Comparison of ENCODE assay signal across 8 cellular contexts in genomic region chr7:116955801-116956514, GRCh38. TPM values are rescaled to one million over a fixed set of nuclear protein-coding genes. Genes with fewer than 3 reads are reported as not detected.
DNase-seq lines count a peak whose midpoint lies in the region; ATAC-seq and TF ChIP-seq lines count a peak whose summit lies in the region.

No MANE protein-coding gene starts in this region.

- no peaks in the 10 kb centered on the region for H3K36me3 ChIP-seq in left lung

- DNase-seq in NOMO-1 treated with DMSO at 0.1 percent for 48 hours (lab: John Stamatoyannopoulos, UW; ENCODE audit: unreplicated experiment) (peak; percentile 27), NOMO-1 treated with dmso at 0.1 percent for 144 hours (lab: John Stamatoyannopoulos, UW; ENCODE audit: unreplicated experiment) (no peak), SIG-M5 treated with dmso at 0.1 percent for 504 hours (lab: John Stamatoyannopoulos, UW; ENCODE audit: unreplicated experiment) (peak; percentile 40), left lung (no peak), amniotic stem cell (lab: John Stamatoyannopoulos, UW) (no peak), occipital lobe (lab: John Stamatoyannopoulos, UW) (no peak), NCI-H128 (lab: John Stamatoyannopoulos, UW; ENCODE audit: unreplicated experiment) (no peak)

- no peak for TF ChIP-seq CTCF in left lung (IDR thresholded peaks at IDR 0.05)

- H3K4me3 ChIP-seq in left lung, result no peak overlapping the region

- H3K4me1 ChIP-seq in left lung, result peaks cover 20 to 39% of the 10 kb centered on the region in 2 donors

- H3K27ac ChIP-seq in left lung, result peak overlapping the region; percentile 11 to 62

- intact Hi-C loops in left lung (cut with DNase I), result no loop called here

- ATAC-seq in HG02798 (IDR thresholded peaks at IDR 0.05; ENCODE audit: poor library complexity, unreplicated experiment), result peak; percentile 75
- no peak for ATAC-seq in left lung

- H3K9me3 ChIP-seq in left lung, result no peaks in the 10 kb centered on the region

- no peaks in the 10 kb centered on the region for H3K27me3 ChIP-seq in left lung

RNA-seq across cellular contexts. Expression of gene ST7, which starts 2.7 kb away (rescaled TPM):
- 10 to 100 TPM; 36.3 to 44.7 TPM for total RNA-seq in left lung
- 72.4 TPM for total RNA-seq in occipital lobe

Comparison
In these comparisons a context has a peak if more than half of its experiments do, and no peak if none do; other contexts are left out.
1. DNase-seq: peak in NOMO-1 treated with DMSO at 0.1 percent for 48 hours (single experiment) and SIG-M5 treated with dmso at 0.1 percent for 504 hours (single experiment); none in NOMO-1 treated with dmso at 0.1 percent for 144 hours (single experiment), left lung (0 of 2), amniotic stem cell (single experiment), occipital lobe (single experiment) and NCI-H128 (single experiment).